Comparison of ENCODE assay signal across 12 cellular contexts in genomic region chr10:129501652-129502436, GRCh38. TPM values are rescaled to one million over a fixed set of nuclear protein-coding genes. Genes with fewer than 3 reads are reported as not detected.
DNase-seq lines count a peak whose midpoint lies in the region; ATAC-seq, FAIRE-seq and TF ChIP-seq lines count a peak whose summit lies in the region.
"Had no signal": no experiment of that assay in that cellular context is flagged by ENCODE, and none has a peak within 500 bp of the region (broad histone marks: within the 10 kb centered on the region; RNA-seq: fewer than 3 reads in every experiment).

No MANE protein-coding gene starts in this region.

- H3K4me1 ChIP-seq in HepG2 (ENCODE audit: insufficient read depth, low read length) (peaks cover 21% of the 10 kb centered on the region), ovary (ENCODE audit: insufficient read depth) (peaks cover 2% of the 10 kb centered on the region)
- H3K4me1 ChIP-seq: Peyer's patch had no signal

- peaks cover 21% of the 10 kb centered on the region for H3K79me2 ChIP-seq in HepG2 (ENCODE audit: insufficient read depth, low read length)

- TF ChIP-seq CTCF in HepG2 (CRISPR knock-in tag; IDR thresholded peaks at IDR 0.05) (no peak), ovary (IDR thresholded peaks at IDR 0.05) (no peak)

- TF ChIP-seq EP300 in HepG2 (IDR thresholded peaks at IDR 0.05; ENCODE audit: low read depth in 2 of 2, low read length in 2 of 2) (no peak), HepG2 (CRISPR knock-in tag; IDR thresholded peaks at IDR 0.05; ENCODE audit: borderline replicate concordance) (no peak), ovary (IDR thresholded peaks at IDR 0.05) (no peak)

- no peak overlapping the region for H3K9ac ChIP-seq in HepG2 (ENCODE audit: insufficient read depth, low read depth, low read length)

- H3K4me3 ChIP-seq in HepG2 (replicated peaks in 1 of 3; ENCODE audit: insufficient read depth in 1 of 3, low read depth in 2 of 3, low read length in 3 of 3) (no peak overlapping the region), ovary (no peak overlapping the region)
- H3K4me3 ChIP-seq: adrenal gland, Peyer's patch had no signal

- H2AFZ ChIP-seq in HepG2 (ENCODE audit: low read length) = no peak overlapping the region

- intact Hi-C loops in HepG2 (cut with micrococcal nuclease; ENCODE audit: unreplicated experiment) = no loop called here
- intact Hi-C loops in ovary (cut with DNase I) = no loop called here

- 80% methylated on average over 17 of the region's 18 CpGs for WGBS in HepG2 (ENCODE audit: low lambda C conversion rate)
- 80 to 81% (median 81%) methylated on average over 18 of the region's 18 CpGs for WGBS in ovary, 3 donors

- POLR2A ChIA-PET in HepG2 (lab: Yijun Ruan, JAX) = no interaction called here

- H4K20me1 ChIP-seq in HepG2 (ENCODE audit: insufficient read depth, low read length) = no peaks in the 10 kb centered on the region

- no TSS peak for BruUV-seq in HepG2 (replicated peaks; lab: Mats Ljungman, UMichigan)

- in situ Hi-C loops in HepG2 (cut with HindIII; ENCODE audit: extremely low pct_ligation_motif_present, low pct_unique_long_range_greater_than_20kb) = no loop called here

- no peak overlapping the region for H3K27ac ChIP-seq in HepG2 (ENCODE audit: extremely low read length, insufficient read depth, low read length)
- H3K27ac ChIP-seq in ovary = no peak overlapping the region
- H3K27ac ChIP-seq: adrenal gland, Peyer's patch had no signal

- H3K36me3 ChIP-seq in HepG2 (replicated peaks in 1 of 2; ENCODE audit: control insufficient read depth in 1 of 2, insufficient read depth in 2 of 2, low read length in 2 of 2) = no peaks in the 10 kb centered on the region
- no peaks in the 10 kb centered on the region for H3K36me3 ChIP-seq in ovary
- H3K36me3 ChIP-seq: adrenal gland, Peyer's patch had no signal

- H3K9me3 ChIP-seq in HepG2 (ENCODE audit: low read length) (peaks cover 23% of the 10 kb centered on the region), ovary (no peaks in the 10 kb centered on the region)
- H3K9me3 ChIP-seq: adrenal gland, Peyer's patch had no signal

- H3K27me3 ChIP-seq in HepG2 (ENCODE audit: control insufficient read depth in 1 of 2, insufficient read depth in 2 of 2, low read length in 2 of 2) (no peaks in the 10 kb centered on the region), ovary (no peaks in the 10 kb centered on the region)
- H3K27me3 ChIP-seq: adrenal gland, Peyer's patch had no signal

- H3K4me2 ChIP-seq in HepG2 (ENCODE audit: low read depth, low read length) = no peak overlapping the region

- TF ChIP-seq POLR2A in HepG2 (IDR thresholded peaks at IDR 0.05; ENCODE audit: insufficient read depth in 1 of 2, low read depth in 2 of 2, low read length in 2 of 2) (no peak), ovary (IDR thresholded peaks at IDR 0.05) (no peak)

- no peak for TF ChIP-seq RAD21 in HepG2 (CRISPR knock-in tag; IDR thresholded peaks at IDR 0.05)

- FAIRE-seq in HepG2 (lab: Jason Lieb, UNC) = no peak
- FAIRE-seq: endothelial cell of umbilical vein, kidney had no signal

- CTCF ChIA-PET in HepG2 (lab: Yijun Ruan, JAX; ENCODE audit: low intra/inter-chr PET ratio, low total read pairs) = no interaction called here

- peak; percentile 65 for ATAC-seq in GM18867 (IDR thresholded peaks at IDR 0.05; ENCODE audit: unreplicated experiment)
- ATAC-seq in GM21737 (IDR thresholded peaks at IDR 0.05; ENCODE audit: unreplicated experiment) = peak; percentile 88
- peak; percentile 98 for ATAC-seq in HG03378 (IDR thresholded peaks at IDR 0.05; ENCODE audit: unreplicated experiment)
- ATAC-seq in HepG2 = no peak; the same call in 2 of the 3 replicates

- DNase-seq in HepG2 (ENCODE audit: low spot score) (no peak), HPDE6-E6E7 (ENCODE audit: extremely low spot score) (no peak), ovary (no peak)
- DNase-seq in activated naive CD4-positive, alpha-beta T cell treated with Interleukin-2 at 50 U/mL for 16 hours = no peak
- no peak for DNase-seq in activated T-cell treated with anti-CD3 and anti-CD28 coated beads, Interleukin-2, amount 50 U/mL, for 1 hour
- DNase-seq: adrenal gland, kidney had no signal

TF ChIP-seq in HepG2, 621 proteins besides CTCF, POLR2A, EP300 and RAD21 (continues in another document):
- no peak for TF ChIP-seq ZNF101 (CRISPR knock-in tag; IDR thresholded peaks at IDR 0.05; ENCODE audit: borderline replicate concordance, low read depth)
- no peak for TF ChIP-seq STAG1 (CRISPR knock-in tag; IDR thresholded peaks at IDR 0.05)
- no peak for TF ChIP-seq ZSCAN9 (CRISPR knock-in tag; IDR thresholded peaks at IDR 0.05; ENCODE audit: borderline replicate concordance)
- TF ChIP-seq NFE2L2 (IDR thresholded peaks at IDR 0.05; ENCODE audit: low read length) = no peak
- peak; percentile 61; the same call in 1 of the 2 replicates for TF ChIP-seq BCL6 (CRISPR knock-in tag; IDR thresholded peaks at IDR 0.05)
- no peak for TF ChIP-seq MTA1 (CRISPR knock-in tag; IDR thresholded peaks at IDR 0.05; ENCODE audit: borderline replicate concordance)
- no peak for TF ChIP-seq TP53 (CRISPR knock-in tag; conservative IDR thresholded peaks at IDR 0.05)
- TF ChIP-seq ZNF12 (CRISPR knock-in tag; IDR thresholded peaks at IDR 0.05) = peak; percentile 97
- TF ChIP-seq ZNF136 (CRISPR knock-in tag; IDR thresholded peaks at IDR 0.05; ENCODE audit: low read depth) = no peak
- TF ChIP-seq ZNF749 (CRISPR knock-in tag; IDR thresholded peaks at IDR 0.05; ENCODE audit: borderline replicate concordance) = no peak
- no peak for TF ChIP-seq CERS6 (CRISPR knock-in tag; IDR thresholded peaks at IDR 0.05)
- no peak for TF ChIP-seq NRL (CRISPR knock-in tag; IDR thresholded peaks at IDR 0.05; ENCODE audit: borderline replicate concordance)
- no peak for TF ChIP-seq CENPT (CRISPR knock-in tag; IDR thresholded peaks at IDR 0.05; ENCODE audit: low read depth)
- TF ChIP-seq RBAK (CRISPR knock-in tag; IDR thresholded peaks at IDR 0.05) = peak; percentile 82; the same call in 1 of the 2 replicates
- TF ChIP-seq ZNF670 (CRISPR knock-in tag; IDR thresholded peaks at IDR 0.05; ENCODE audit: borderline replicate concordance) = no peak
- TF ChIP-seq TOPORS (CRISPR knock-in tag; IDR thresholded peaks at IDR 0.05) = no peak
- no peak for TF ChIP-seq ZNF382 (CRISPR knock-in tag; IDR thresholded peaks at IDR 0.05; ENCODE audit: borderline replicate concordance)
- no peak for TF ChIP-seq SRY (CRISPR knock-in tag; IDR thresholded peaks at IDR 0.05)
- no peak for TF ChIP-seq XRCC5 (optimal IDR thresholded peaks at IDR 0.05; ENCODE audit: low read length)
- no peak for TF ChIP-seq PRDM4 (CRISPR knock-in tag; IDR thresholded peaks at IDR 0.05; ENCODE audit: borderline replicate concordance)

RNA-seq across cellular contexts. Expression of gene MGMT, which starts 34.8 kb away (rescaled TPM):
- 19.5 and 20.7 TPM in 2 replicates for total RNA-seq in HepG2 (2016; rRNA removed; fragmentation: Illumina TruSeq; extraction: Trizol)
- 4.8 and 5.5 TPM in 2 replicates for total RNA-seq in HepG2 (2016; cell fraction: cytosol; rRNA removed; fragmentation: Illumina TruSeq; extraction: Trizol; ENCODE audit: low read depth)
- total RNA-seq in HepG2 (2016; cell fraction: insoluble cytoplasmic fraction; rRNA removed; fragmentation: Illumina TruSeq; extraction: Trizol) = 19.7 and 23.1 TPM in 2 replicates
- total RNA-seq in HepG2 (2016; cell fraction: membrane; rRNA removed; fragmentation: Illumina TruSeq; extraction: Trizol) = 5.1 and 5.4 TPM in 2 replicates
- total RNA-seq in HepG2 (2016; cell fraction: nucleus; rRNA removed; fragmentation: Illumina TruSeq; extraction: Trizol) = 17.5 and 20.2 TPM in 2 replicates
- 12.0 and 12.6 TPM in 2 replicates for polyA plus RNA-seq in HepG2 (2011; rRNA removed)
- 16.4 and 22.8 TPM in 2 replicates for polyA plus RNA-seq in HepG2 (2011; cell fraction: cytosol; rRNA removed)
- polyA plus RNA-seq in HepG2 (2011; cell fraction: nucleus; rRNA removed) = 11.0 and 11.8 TPM in 2 replicates
- polyA plus RNA-seq in HepG2 (2012) = 8.0 and 10.5 TPM in 2 replicates
- 4.0 and 4.2 TPM in 2 replicates for polyA plus RNA-seq in HepG2 (2016; cell fraction: cytosol; fragmentation: Illumina TruSeq; extraction: Trizol; ENCODE audit: low read depth)
- polyA plus RNA-seq in HepG2 (2016; cell fraction: insoluble cytoplasmic fraction; fragmentation: Illumina TruSeq; extraction: Trizol; ENCODE audit: low read depth) = 16.3 and 18.9 TPM in 2 replicates
- 4.2 and 4.7 TPM in 2 replicates for polyA plus RNA-seq in HepG2 (2016; cell fraction: membrane; fragmentation: Illumina TruSeq; extraction: Trizol; ENCODE audit: low read depth)
- polyA plus RNA-seq in HepG2 (2016; cell fraction: nucleus; fragmentation: Illumina TruSeq; extraction: Trizol; ENCODE audit: insufficient read depth, low read depth) = 11.8 and 13.5 TPM in 2 replicates
- 11.9 and 13.9 TPM in 2 replicates for polyA minus RNA-seq in HepG2 (2011; rRNA and poly(A)+ RNA removed; ENCODE audit: low replicate concordance)
- 4.1 and 4.6 TPM in 2 replicates for polyA minus RNA-seq in HepG2 (2011; cell fraction: cytosol; rRNA and poly(A)+ RNA removed)
- polyA minus RNA-seq in HepG2 (2011; cell fraction: nucleus; rRNA and poly(A)+ RNA removed) = 30.2 and 31.9 TPM in 2 replicates
- 10 to 100 TPM; 14.7 to 53.3 (median 26.5) TPM for total RNA-seq in ovary
- 10 to 100 TPM in 1 of 2 donors, 1 to 10 TPM in 1; 4.5 to 20.7 TPM for polyA plus RNA-seq in ovary
